In genomic region chr19:1355974-1356865, GRCh38 we compare ENCODE assay signal across 1 cellular context.
TF ChIP-seq lines count a peak whose summit lies in the region.

No MANE protein-coding gene starts in this region.

TF ChIP-seq in K562, 482 proteins besides CTCF, POLR2A, EP300 and RAD21:
- TF ChIP-seq PBX2 (CRISPR knock-in tag; IDR thresholded peaks at IDR 0.05; ENCODE audit: low read depth) (no peak), PBX2 (tag; conservative IDR thresholded peaks at IDR 0.05; ENCODE audit: low read depth) (0 out of 2 replicates have a peak, but pooled peaks have one; percentile 11), ZNF197 (CRISPR knock-in tag; IDR thresholded peaks at IDR 0.05; ENCODE audit: low read depth) (no peak)
